13 cellular contexts compared by ENCODE assay signal in genomic region chr6:158497620-158498019, GRCh38.
DNase-seq lines count a peak whose midpoint lies in the region; ATAC-seq, FAIRE-seq and TF ChIP-seq lines count a peak whose summit lies in the region.
"Had no signal": no experiment of that assay in that cellular context is flagged by ENCODE, and none has a peak within 500 bp of the region (broad histone marks: within the 10 kb centered on the region; RNA-seq: fewer than 3 reads in every experiment).

No MANE protein-coding gene starts in this region.

- no peaks in the 10 kb centered on the region for H3K9me1 ChIP-seq in K562 (ENCODE audit: control insufficient read depth, insufficient read depth, low read length)

- no peak overlapping the region for H3K27ac ChIP-seq in K562 (ENCODE audit: extremely low read depth, low read depth, low read length)
- H3K27ac ChIP-seq: BLaER1 treated with 17β-estradiol and CSF1 and Interleukin-3, amounts not matched to agents 10 nM and 100 nM had no signal

- no peaks in the 10 kb centered on the region for H3K9me3 ChIP-seq in K562 (replicated peaks; ENCODE audit: control insufficient read depth, insufficient read depth, low read depth, low read length)
- H3K9me3 ChIP-seq: BLaER1 treated with 17β-estradiol and CSF1 and Interleukin-3, amounts not matched to agents 10 nM and 100 nM had no signal

- DNase-seq in NCI-H748 (lab: John Stamatoyannopoulos, UW; ENCODE audit: unreplicated experiment) (peak; percentile 35), NCI-H748 treated with DMSO at 0.1 percent for 48 hours (lab: John Stamatoyannopoulos, UW) (no peak), NCI-H146 (lab: John Stamatoyannopoulos, UW) (peak; percentile 90), K562 (ENCODE audit: extremely low read depth in 1 of 4, low spot score in 3 of 4) (no peak)
- DNase-seq: Calu3; CD8-positive, alpha-beta T cell; DMS79 treated with DMSO at 0.1 percent for 48 hours; GF-D8; HCEC 1CT had no signal

- CTCF ChIA-PET in K562 (lab: Yijun Ruan, JAX; ENCODE audit: low intra/inter-chr PET ratio): no interaction called here

- peaks cover 41% of the 10 kb centered on the region for H3K36me3 ChIP-seq in K562 (ENCODE audit: control insufficient read depth, insufficient read depth, low read length)

- no peak for TF ChIP-seq POLR2A in K562 (conservative IDR thresholded peaks at IDR 0.05)

- H3K4me3 ChIP-seq in K562: no peak overlapping the region
- H3K4me3 ChIP-seq: BLaER1 treated with 17β-estradiol and CSF1 and Interleukin-3, amounts not matched to agents 10 nM and 100 nM had no signal

- H2AFZ ChIP-seq in K562 (ENCODE audit: low read depth, low read length): no peak overlapping the region

- no peak overlapping the region for H3K9ac ChIP-seq in K562 (ENCODE audit: insufficient read depth in 1 of 2, low read depth in 2 of 2, low read length in 2 of 2)
- H3K9ac ChIP-seq: BLaER1 treated with 17β-estradiol and CSF1 and Interleukin-3, amounts not matched to agents 10 nM and 100 nM had no signal

- H3K4me1 ChIP-seq in K562 (replicated peaks in 1 of 2; ENCODE audit: control insufficient read depth in 2 of 2, insufficient read depth in 2 of 2, low read length in 2 of 2): no peaks in the 10 kb centered on the region
- H3K4me1 ChIP-seq: BLaER1 treated with 17β-estradiol and CSF1 and Interleukin-3, amounts not matched to agents 10 nM and 100 nM had no signal

- H3K79me2 ChIP-seq in K562 (ENCODE audit: control insufficient read depth, insufficient read depth, low read length): no peaks in the 10 kb centered on the region

- no peak overlapping the region for H3K4me2 ChIP-seq in K562 (ENCODE audit: insufficient read depth, low read length)
- H3K4me2 ChIP-seq: BLaER1 treated with 17β-estradiol and CSF1 and Interleukin-3, amounts not matched to agents 10 nM and 100 nM had no signal

- ATAC-seq in K562 (no peak), GM18868 (IDR thresholded peaks at IDR 0.05; ENCODE audit: unreplicated experiment) (no peak), HG03095 (IDR thresholded peaks at IDR 0.05; ENCODE audit: unreplicated experiment) (no peak)
- ATAC-seq: CD8-positive, alpha-beta T cell had no signal

- no peak for TF ChIP-seq EP300 in K562 (IDR thresholded peaks at IDR 0.05; ENCODE audit: low read length)

- no peak for TF ChIP-seq CTCF in K562 (IDR thresholded peaks at IDR 0.05 in 2 of 3, conservative IDR thresholded peaks at IDR 0.05 in 1 of 3; ENCODE audit: insufficient read depth in 2 of 3, low read depth in 1 of 3, low read length in 3 of 3)

- WGBS in K562 (ENCODE audit: insufficient coverage, low coverage, missing lambda C conversion rate): 93% methylated on average over 6 of the region's 6 CpGs

- in situ Hi-C loops in K562 (cut with MboI): no loop called here

- no TSS peak for BruUV-seq in K562 (replicated peaks; lab: Mats Ljungman, UMichigan)

- H4K20me1 ChIP-seq in K562 (replicated peaks; ENCODE audit: control insufficient read depth, insufficient read depth, low read length): no peaks in the 10 kb centered on the region

- intact Hi-C loops in K562 (cut with micrococcal nuclease): no loop called here

- FAIRE-seq in K562 (lab: Jason Lieb, UNC): no peak
- FAIRE-seq: HTR-8/SVneo had no signal

- TF ChIP-seq RAD21 in K562 (CRISPR knock-in tag; conservative IDR thresholded peaks at IDR 0.05 in 1 of 2, IDR thresholded peaks at IDR 0.05 in 1 of 2): no peak

- POLR2A ChIA-PET in K562 (lab: Yijun Ruan, JAX): interaction anchor here (0.7 kb wide), 1 partner anchor 9 kb away, joined by 3 read pairs; no protein-coding TSS in a partner anchor

- no peaks in the 10 kb centered on the region for H3K27me3 ChIP-seq in K562 (ENCODE audit: control insufficient read depth in 2 of 2, insufficient read depth in 2 of 2, low read length in 2 of 2)
- H3K27me3 ChIP-seq: BLaER1 treated with 17β-estradiol and CSF1 and Interleukin-3, amounts not matched to agents 10 nM and 100 nM had no signal

TF ChIP-seq in K562, 482 proteins besides CTCF, POLR2A, EP300 and RAD21:
- TF ChIP-seq ZBTB33 (CRISPR knock-in tag; IDR thresholded peaks at IDR 0.05) (peak; percentile 56; the same call in 1 of the 2 replicates), ETV1 (tag; conservative IDR thresholded peaks at IDR 0.05; ENCODE audit: low read depth) (no peak), HDAC8 (tag; IDR thresholded peaks at IDR 0.05) (no peak)

Comparison
In these comparisons a context has a peak if more than half of its experiments do, and no peak if none do; other contexts are left out.
1. DNase-seq: peak in NCI-H748 (single experiment) and NCI-H146 (single experiment); none in NCI-H748 treated with DMSO at 0.1 percent for 48 hours (single experiment) and K562 (0 of 4).